In the genomic region with DNA sequence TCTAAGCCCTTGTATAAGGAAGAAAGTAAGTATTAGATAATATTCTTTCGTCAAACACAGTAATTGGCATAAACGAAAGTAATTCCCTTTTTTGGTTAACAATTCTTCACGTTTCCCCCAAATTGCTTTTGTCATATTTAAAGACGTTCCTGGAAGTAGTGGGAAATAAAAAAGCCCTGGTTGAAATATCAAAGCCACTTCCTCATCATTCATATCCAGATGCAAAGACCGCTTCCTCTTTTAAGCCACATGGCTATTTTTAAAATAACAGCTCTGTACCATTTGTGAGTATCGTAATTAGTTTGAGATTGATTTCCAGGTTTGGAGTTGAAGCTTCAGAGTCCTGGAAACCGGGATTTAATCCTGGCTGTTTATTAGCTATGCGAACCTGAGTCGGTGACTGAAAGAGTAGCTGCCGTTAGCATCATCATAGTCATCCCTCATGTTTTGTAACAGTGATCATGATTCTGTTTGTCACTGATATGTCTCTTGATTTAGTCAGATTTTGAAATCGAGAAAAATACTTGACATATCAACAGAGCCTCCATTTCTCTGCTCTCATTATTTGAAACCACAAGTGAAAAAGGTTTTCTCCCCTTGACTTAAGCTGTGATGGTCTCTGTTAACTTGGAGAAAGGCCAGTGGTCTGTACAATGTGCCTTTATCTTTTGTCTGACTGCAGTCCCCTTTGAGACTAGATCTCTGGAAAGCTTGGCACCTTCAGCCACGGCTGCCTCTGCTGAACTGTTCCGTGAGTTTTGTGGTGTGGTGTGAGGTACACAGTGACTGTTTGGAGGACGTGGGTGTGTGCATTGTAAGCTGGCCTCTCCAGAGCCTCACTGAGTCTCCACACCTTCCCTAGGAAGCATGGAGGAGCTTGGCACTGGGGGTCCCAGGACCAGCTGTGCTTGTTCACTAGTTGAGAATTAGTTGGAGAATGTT, we compare ENCODE assay signal across 13 cellular contexts. TPM values are rescaled to one million over a fixed set of nuclear protein-coding genes. Genes with fewer than 3 reads are reported as not detected.
DNase-seq lines count a peak whose midpoint lies in the region; ATAC-seq, FAIRE-seq and TF ChIP-seq lines count a peak whose summit lies in the region.
"Had no signal": no experiment of that assay in that cellular context is flagged by ENCODE, and none has a peak within 500 bp of the region (broad histone marks: within the 10 kb centered on the region; RNA-seq: fewer than 3 reads in every experiment).

No MANE protein-coding gene starts in this region.

- H3K4me3 Mint-ChIP-seq in stimulated activated effector memory CD8-positive, alpha-beta T cell treated with anti-CD3 and anti-CD28 coated beads, Interleukin-12 subunit alpha, Interleukin-12 subunit beta, amount 100 ng/mL, for 72 hours = peak overlapping the region; percentile 61

- peaks cover 32% of the 10 kb centered on the region for H3K4me1 Mint-ChIP-seq in stimulated activated effector memory CD8-positive, alpha-beta T cell treated with anti-CD3 and anti-CD28 coated beads, Interleukin-12 subunit alpha, Interleukin-12 subunit beta, amount 100 ng/mL, for 72 hours

- H3K4me3 ChIP-seq in endothelial cell of umbilical vein (replicated peaks in 1 of 3; ENCODE audit: insufficient read depth in 1 of 3, low read depth in 1 of 3, low read length in 3 of 3) = no peak overlapping the region
- no peak overlapping the region for H3K4me3 ChIP-seq in H7 (ENCODE audit: insufficient read depth, low read depth, low read length)
- H3K4me3 ChIP-seq: PC-9 had no signal

- peaks cover 13 to 28% of the 10 kb centered on the region in 2 experiments for H3K36me3 ChIP-seq in endothelial cell of umbilical vein (ENCODE audit: control insufficient read depth in 2 of 2, extremely low read depth in 1 of 2, insufficient read depth in 2 of 2, low read length in 2 of 2)
- no peaks in the 10 kb centered on the region; the same call in 1 of the 2 replicates for H3K36me3 ChIP-seq in H7 (replicated peaks; ENCODE audit: control insufficient read depth, insufficient read depth, low read length)

- CTCF ChIA-PET in endothelial cell of umbilical vein (lab: Charles Lee) = interaction anchor here (1.1 kb wide), 1 partner anchor 914 kb away, joined by 3 read pairs; no protein-coding TSS in a partner anchor

- peak; percentile 36 for ATAC-seq in HG02885 (IDR thresholded peaks at IDR 0.05; ENCODE audit: poor library complexity, unreplicated experiment)
- peak; percentile 77 for ATAC-seq in stimulated activated effector memory CD8-positive, alpha-beta T cell treated with anti-CD3 and anti-CD28 coated beads, Interleukin-12 subunit alpha, Interleukin-12 subunit beta, amount 100 ng/mL, for 72 hours

- H2AFZ ChIP-seq in endothelial cell of umbilical vein (ENCODE audit: low read depth, low read length) = no peak overlapping the region
- H2AFZ ChIP-seq: PC-9 had no signal

- H3K9me1 ChIP-seq in endothelial cell of umbilical vein (replicated peaks; ENCODE audit: control insufficient read depth, extremely low read depth, insufficient read depth, low read length) = no peaks in the 10 kb centered on the region

- intact Hi-C loops in endothelial cell of umbilical vein (cut with micrococcal nuclease) = no loop called here

- no peaks in the 10 kb centered on the region for H3K4me1 ChIP-seq in endothelial cell of umbilical vein (ENCODE audit: control insufficient read depth, extremely low read depth, insufficient read depth, low read length)

- BruUV-seq in endothelial cell of umbilical vein (replicated peaks; lab: Mats Ljungman, UMichigan) = no TSS peak

- no peaks in the 10 kb centered on the region for H3K27me3 ChIP-seq in endothelial cell of umbilical vein (ENCODE audit: control insufficient read depth in 2 of 2, insufficient read depth in 2 of 2, low read length in 2 of 2)
- no peaks in the 10 kb centered on the region for H3K27me3 ChIP-seq in H7 (ENCODE audit: control insufficient read depth, insufficient read depth, low read length)

- TF ChIP-seq CTCF in endothelial cell of umbilical vein (IDR thresholded peaks at IDR 0.05; ENCODE audit: extremely low read depth in 1 of 2, insufficient read depth in 1 of 2, low read depth in 1 of 2, low read length in 2 of 2) = no peak

- TF ChIP-seq POLR2A in endothelial cell of umbilical vein (IDR thresholded peaks at IDR 0.05; ENCODE audit: low read depth, low read length) = no peak

- peak; percentile 49 for DNase-seq in SIG-M5 (lab: John Stamatoyannopoulos, UW)
- DNase-seq in endothelial cell of umbilical vein (ENCODE audit: low read depth, low spot score) = no peak
- DNase-seq in stimulated activated effector memory CD8-positive, alpha-beta T cell treated with anti-CD3 and anti-CD28 coated beads, Interleukin-12 subunit alpha, Interleukin-12 subunit beta, amount 100 ng/mL, for 72 hours (ENCODE audit: low spot score in 2 of 2) = no peak
- DNase-seq in H7 = no peak
- no peak for DNase-seq in RCC 7860 (ENCODE audit: low spot score)
- DNase-seq in 8988T = no peak
- DNase-seq: DMS79, NCI-H146, occipital lobe, PC-9 had no signal

- no peak overlapping the region for H3K9ac ChIP-seq in endothelial cell of umbilical vein (replicated peaks; ENCODE audit: extremely low read depth, insufficient read depth, low read length)

- peaks cover 93% of the 10 kb centered on the region for H3K36me3 Mint-ChIP-seq in stimulated activated effector memory CD8-positive, alpha-beta T cell treated with anti-CD3 and anti-CD28 coated beads, Interleukin-12 subunit alpha, Interleukin-12 subunit beta, amount 100 ng/mL, for 72 hours

- FAIRE-seq in endothelial cell of umbilical vein (lab: Jason Lieb, UNC) (peak; percentile 40), RCC 7860 (lab: Jason Lieb, UNC) (no peak)
- FAIRE-seq: islet of Langerhans had no signal

- H3K79me2 ChIP-seq in endothelial cell of umbilical vein (ENCODE audit: control insufficient read depth, insufficient read depth, low read length) = no peaks in the 10 kb centered on the region

- no peak overlapping the region for H3K27ac ChIP-seq in endothelial cell of umbilical vein (ENCODE audit: insufficient read depth, low read depth, low read length)
- H3K27ac ChIP-seq: HL-60, PC-9 had no signal

- dilution Hi-C loops in endothelial cell of umbilical vein (cut with MboI; ENCODE audit: extremely low pct_ligation_motif_present, low sequenced_read_pairs) = no loop called here

- H3K4me2 ChIP-seq in endothelial cell of umbilical vein (ENCODE audit: insufficient read depth, low read length) = no peak overlapping the region
- H3K4me2 ChIP-seq: PC-9 had no signal

- H4K20me1 ChIP-seq in endothelial cell of umbilical vein (replicated peaks; ENCODE audit: control insufficient read depth, extremely low read depth, insufficient read depth, low read length) = no peaks in the 10 kb centered on the region

- peak overlapping the region; percentile 65 for H3K27ac Mint-ChIP-seq in stimulated activated effector memory CD8-positive, alpha-beta T cell treated with anti-CD3 and anti-CD28 coated beads, Interleukin-12 subunit alpha, Interleukin-12 subunit beta, amount 100 ng/mL, for 72 hours

- H3K9me3 Mint-ChIP-seq in stimulated activated effector memory CD8-positive, alpha-beta T cell treated with anti-CD3 and anti-CD28 coated beads, Interleukin-12 subunit alpha, Interleukin-12 subunit beta, amount 100 ng/mL, for 72 hours = no peaks in the 10 kb centered on the region

- no peaks in the 10 kb centered on the region for H3K9me3 ChIP-seq in endothelial cell of umbilical vein (replicated peaks; ENCODE audit: control insufficient read depth, insufficient read depth, low read length)

- POLR2A ChIA-PET in endothelial cell of umbilical vein (lab: Charles Lee) = interaction anchor here (0.6 kb wide), 1 partner anchor 190 kb away, joined by 11 read pairs; no protein-coding TSS in a partner anchor

TF ChIP-seq in endothelial cell of umbilical vein, 7 proteins besides CTCF, POLR2A, EP300 and RAD21:
- no peak for TF ChIP-seq JUN (IDR thresholded peaks at IDR 0.05; ENCODE audit: borderline replicate concordance, insufficient read depth, insufficient read length, low read depth)
- no peak for TF ChIP-seq FOS (IDR thresholded peaks at IDR 0.05; ENCODE audit: borderline replicate concordance, insufficient read depth, low read length)
- TF ChIP-seq GATA2 (IDR thresholded peaks at IDR 0.05; ENCODE audit: insufficient read depth, insufficient read length, low read depth, low read length) = no peak
TF ChIP-seq in endothelial cell of umbilical vein: peak in this region for 0.

RNA-seq across cellular contexts. Expression of gene OPTN, which starts 18.1 kb away (rescaled TPM):
- total RNA-seq in endothelial cell of umbilical vein = 79.9 and 94.2 TPM in 2 replicates
- 22.1 and 22.7 TPM in 2 replicates for polyA plus RNA-seq in endothelial cell of umbilical vein
- polyA plus RNA-seq in endothelial cell of umbilical vein (2011; cell fraction: cytosol; rRNA removed) = 36.0 and 37.7 TPM in 2 replicates
- 49.5 and 59.3 TPM in 2 replicates for polyA plus RNA-seq in endothelial cell of umbilical vein (2011; cell fraction: nucleus; rRNA removed)
- 88.5 and 140 TPM in 2 replicates for polyA plus RNA-seq in endothelial cell of umbilical vein (2012)
- polyA minus RNA-seq in endothelial cell of umbilical vein = 48.8 and 81.8 TPM in 2 replicates
- polyA minus RNA-seq in endothelial cell of umbilical vein (2011; cell fraction: cytosol; rRNA and poly(A)+ RNA removed) = 11.4 TPM
- 17.2 and 24.6 TPM in 2 replicates for polyA minus RNA-seq in endothelial cell of umbilical vein (2011; cell fraction: nucleus; rRNA and poly(A)+ RNA removed)
- total RNA-seq in H7 (2014; rRNA removed; shearing (Covaris generic)) = 4.8 and 6.9 TPM in 2 replicates

RNA-seq across cellular contexts. Expression of gene MCM10, which starts 43.2 kb away (rescaled TPM):
- total RNA-seq in endothelial cell of umbilical vein = 28.7 and 31.6 TPM in 2 replicates
- 1.9 and 3.3 TPM in 2 replicates for polyA plus RNA-seq in endothelial cell of umbilical vein
- polyA plus RNA-seq in endothelial cell of umbilical vein (2011; cell fraction: cytosol; rRNA removed) = 6.8 and 8.2 TPM in 2 replicates
- 9.9 and 13.5 TPM in 2 replicates for polyA plus RNA-seq in endothelial cell of umbilical vein (2011; cell fraction: nucleus; rRNA removed)
- polyA plus RNA-seq in endothelial cell of umbilical vein (2012) = 6.8 and 15.6 TPM in 2 replicates
- 6.3 and 8.3 TPM in 2 replicates for polyA minus RNA-seq in endothelial cell of umbilical vein
- 16.9 TPM for polyA minus RNA-seq in endothelial cell of umbilical vein (2011; cell fraction: cytosol; rRNA and poly(A)+ RNA removed)
- 13.1 and 14.4 TPM in 2 replicates for polyA minus RNA-seq in endothelial cell of umbilical vein (2011; cell fraction: nucleus; rRNA and poly(A)+ RNA removed)
- 28.4 and 31.5 TPM in 2 replicates for total RNA-seq in H7 (2014; rRNA removed; shearing (Covaris generic))

Comparison
In these comparisons a context has a peak if more than half of its experiments do, and no peak if none do; other contexts are left out.
1. RNA of gene OPTN, which starts 18.1 kb away (total RNA-seq): 79.9 to 94.2 TPM in endothelial cell of umbilical vein; 4.8 to 6.9 TPM in H7; every median in the first group is over 10 times any median in the second.